ENCODE assay signal across 16 cellular contexts in genomic region chr6:141394125-141394536, GRCh38.
A peak's percentile ranks its signal among the peaks of the same experiment; 100 is the strongest.
DNase-seq lines count a peak whose midpoint lies in the region; ATAC-seq, FAIRE-seq and TF ChIP-seq lines count a peak whose summit lies in the region.
"Had no signal": no experiment of that assay in that cellular context is flagged by ENCODE, and none has a peak within 500 bp of the region (broad histone marks: within the 10 kb centered on the region; RNA-seq: fewer than 3 reads in every experiment).

No MANE protein-coding gene starts in this region.

- H3K9me3 ChIP-seq in SK-N-SH (no peaks in the 10 kb centered on the region), HepG2 (ENCODE audit: low read length) (no peaks in the 10 kb centered on the region)
- H3K9me3 ChIP-seq: BLaER1 had no signal

- H3K4me3 ChIP-seq in SK-N-SH (ENCODE audit: low read depth in 2 of 2, low read length in 1 of 2) (no peak overlapping the region), HepG2 (replicated peaks in 1 of 3; ENCODE audit: insufficient read depth in 1 of 3, low read depth in 2 of 3, low read length in 3 of 3) (peak overlapping the region; percentile 11 to 66 (median 31); a peak in 4 of 6 replicates)
- H3K4me3 ChIP-seq: BLaER1 had no signal

- ATAC-seq in SK-N-SH treated with all-trans-retinoic acid at 6 μM for 48 hours: no peak
- ATAC-seq in HepG2: peak; percentile 38
- ATAC-seq in stimulated activated effector memory CD8-positive, alpha-beta T cell treated with anti-CD3 and anti-CD28 coated beads, Interleukin-12 subunit alpha, Interleukin-12 subunit beta, amount 100 ng/mL, for 72 hours: peak; percentile 16
- no peak for ATAC-seq in GM18858 (IDR thresholded peaks at IDR 0.05; ENCODE audit: unreplicated experiment)
- ATAC-seq in HG02840 (IDR thresholded peaks at IDR 0.05; ENCODE audit: low FRiP score, unreplicated experiment): no peak

- no peaks in the 10 kb centered on the region for H3K9me2 ChIP-seq in SK-N-SH

- CTCF ChIA-PET in SK-N-SH (lab: Yijun Ruan, JAX): no interaction called here
- CTCF ChIA-PET in HepG2 (lab: Yijun Ruan, JAX; ENCODE audit: low intra/inter-chr PET ratio, low total read pairs): no interaction called here

- no peak overlapping the region for H3K27ac ChIP-seq in SK-N-SH (ENCODE audit: low read depth in 2 of 2, low read length in 1 of 2)
- H3K27ac ChIP-seq in HepG2 (ENCODE audit: extremely low read length, insufficient read depth, low read length): no peak overlapping the region
- H3K27ac ChIP-seq: 22Rv1, BLaER1, HL-60 had no signal

- no peak overlapping the region for H3K4me3 Mint-ChIP-seq in stimulated activated effector memory CD8-positive, alpha-beta T cell treated with anti-CD3 and anti-CD28 coated beads, Interleukin-12 subunit alpha, Interleukin-12 subunit beta, amount 100 ng/mL, for 72 hours
- H3K4me3 Mint-ChIP-seq: CD4-positive, CD25-positive, alpha-beta regulatory T cell; HFFc6 had no signal

- H3K9me3 Mint-ChIP-seq in stimulated activated effector memory CD8-positive, alpha-beta T cell treated with anti-CD3 and anti-CD28 coated beads, Interleukin-12 subunit alpha, Interleukin-12 subunit beta, amount 100 ng/mL, for 72 hours: no peaks in the 10 kb centered on the region
- H3K9me3 Mint-ChIP-seq: HFFc6 had no signal

- TF ChIP-seq POLR2A in HepG2 (IDR thresholded peaks at IDR 0.05; ENCODE audit: insufficient read depth in 1 of 2, low read depth in 2 of 2, low read length in 2 of 2): no peak

- H4K20me1 ChIP-seq in SK-N-SH (ENCODE audit: insufficient read depth) (no peaks in the 10 kb centered on the region), HepG2 (ENCODE audit: insufficient read depth, low read length) (no peaks in the 10 kb centered on the region)
- H4K20me1 ChIP-seq: BLaER1 had no signal

- FAIRE-seq in HepG2 (lab: Jason Lieb, UNC): no peak

- H3K4me1 ChIP-seq in SK-N-SH (ENCODE audit: control insufficient read depth in 1 of 2, insufficient read depth in 2 of 2, low read depth in 1 of 2, low read length in 1 of 2) (no peaks in the 10 kb centered on the region), HepG2 (ENCODE audit: insufficient read depth, low read length) (no peaks in the 10 kb centered on the region)
- H3K4me1 ChIP-seq: BLaER1 had no signal

- H3K4me1 Mint-ChIP-seq in stimulated activated effector memory CD8-positive, alpha-beta T cell treated with anti-CD3 and anti-CD28 coated beads, Interleukin-12 subunit alpha, Interleukin-12 subunit beta, amount 100 ng/mL, for 72 hours: no peaks in the 10 kb centered on the region

- TF ChIP-seq RAD21 in SK-N-SH (IDR thresholded peaks at IDR 0.05; ENCODE audit: low read length) (no peak), HepG2 (CRISPR knock-in tag; IDR thresholded peaks at IDR 0.05) (no peak)

- TF ChIP-seq EP300 in SK-N-SH (IDR thresholded peaks at IDR 0.05; ENCODE audit: borderline replicate concordance in 1 of 2, low read depth in 1 of 2, low read length in 1 of 2) (no peak), HepG2 (IDR thresholded peaks at IDR 0.05; ENCODE audit: low read depth in 2 of 2, low read length in 2 of 2) (no peak), HepG2 (CRISPR knock-in tag; IDR thresholded peaks at IDR 0.05; ENCODE audit: borderline replicate concordance) (no peak)

- intact Hi-C loops in HepG2 (cut with micrococcal nuclease; ENCODE audit: unreplicated experiment): no loop called here

- H3K27ac Mint-ChIP-seq in stimulated activated effector memory CD8-positive, alpha-beta T cell treated with anti-CD3 and anti-CD28 coated beads, Interleukin-12 subunit alpha, Interleukin-12 subunit beta, amount 100 ng/mL, for 72 hours: no peak overlapping the region
- H3K27ac Mint-ChIP-seq: CD4-positive, CD25-positive, alpha-beta regulatory T cell; HFFc6 had no signal

- TF ChIP-seq CTCF in SK-N-SH (IDR thresholded peaks at IDR 0.05) (no peak), HepG2 (CRISPR knock-in tag; IDR thresholded peaks at IDR 0.05) (no peak)

- H3F3A ChIP-seq in SK-N-SH (replicated peaks; ENCODE audit: insufficient read depth): no peaks in the 10 kb centered on the region

- no peaks in the 10 kb centered on the region for H3K36me3 ChIP-seq in SK-N-SH (replicated peaks in 1 of 2; ENCODE audit: control insufficient read depth in 1 of 2, insufficient read depth in 2 of 2, low read length in 1 of 2)
- no peaks in the 10 kb centered on the region for H3K36me3 ChIP-seq in HepG2 (replicated peaks in 1 of 2; ENCODE audit: control insufficient read depth in 1 of 2, insufficient read depth in 2 of 2, low read length in 2 of 2)
- H3K36me3 ChIP-seq: BLaER1 had no signal

- in situ Hi-C loops in HepG2 (cut with HindIII; ENCODE audit: extremely low pct_ligation_motif_present, low pct_unique_long_range_greater_than_20kb): no loop called here

- no peaks in the 10 kb centered on the region for H3K79me2 ChIP-seq in SK-N-SH (ENCODE audit: insufficient read depth)
- H3K79me2 ChIP-seq in HepG2 (ENCODE audit: insufficient read depth, low read length): no peaks in the 10 kb centered on the region

- no peaks in the 10 kb centered on the region for H3K36me3 Mint-ChIP-seq in stimulated activated effector memory CD8-positive, alpha-beta T cell treated with anti-CD3 and anti-CD28 coated beads, Interleukin-12 subunit alpha, Interleukin-12 subunit beta, amount 100 ng/mL, for 72 hours
- H3K36me3 Mint-ChIP-seq: CD4-positive, CD25-positive, alpha-beta regulatory T cell had no signal

- H3K27me3 ChIP-seq in SK-N-SH (ENCODE audit: insufficient read depth): no peaks in the 10 kb centered on the region
- H3K27me3 ChIP-seq in HepG2 (ENCODE audit: control insufficient read depth in 1 of 2, insufficient read depth in 2 of 2, low read length in 2 of 2): no peaks in the 10 kb centered on the region; a peak in 1 of 5 replicates
- H3K27me3 ChIP-seq: BLaER1 had no signal

- H2AFZ ChIP-seq in SK-N-SH (ENCODE audit: low read depth) (no peak overlapping the region), HepG2 (ENCODE audit: low read length) (no peak overlapping the region)

- WGBS in SK-N-SH (ENCODE audit: low lambda C conversion rate): 26% methylated on average over 4 of the region's 8 CpGs
- WGBS in HepG2 (ENCODE audit: low lambda C conversion rate): 21% methylated on average over 3 of the region's 8 CpGs

- POLR2A ChIA-PET in SK-N-SH (lab: Yijun Ruan, JAX): no interaction called here
- POLR2A ChIA-PET in HepG2 (lab: Yijun Ruan, JAX): no interaction called here

- H3K4me2 ChIP-seq in SK-N-SH: no peak overlapping the region
- peak overlapping the region; percentile 71 for H3K4me2 ChIP-seq in HepG2 (ENCODE audit: low read depth, low read length)
- H3K4me2 ChIP-seq: BLaER1 had no signal

- no peak overlapping the region for H3K9ac ChIP-seq in SK-N-SH
- no peak overlapping the region for H3K9ac ChIP-seq in HepG2 (ENCODE audit: insufficient read depth, low read depth, low read length)
- H3K9ac ChIP-seq: BLaER1 had no signal

- BruUV-seq in HepG2 (replicated peaks; lab: Mats Ljungman, UMichigan): no TSS peak

- DNase-seq in SK-N-SH (peak; percentile 5), HepG2 (ENCODE audit: low spot score) (no peak), NK-92 (lab: John Stamatoyannopoulos, UW; ENCODE audit: unreplicated experiment) (no peak)
- DNase-seq in stimulated activated effector memory CD8-positive, alpha-beta T cell treated with anti-CD3 and anti-CD28 coated beads, Interleukin-12 subunit alpha, Interleukin-12 subunit beta, amount 100 ng/mL, for 72 hours (ENCODE audit: low spot score in 2 of 2): no peak
- DNase-seq: AML-193; CD4-positive, CD25-positive, alpha-beta regulatory T cell; DMS53; GF-D8; HCEC 1CT; HFFc6 had no signal

TF ChIP-seq in SK-N-SH, 30 proteins besides CTCF, POLR2A, EP300 and RAD21:
- no peak for TF ChIP-seq FOSL2 (IDR thresholded peaks at IDR 0.05; ENCODE audit: borderline replicate concordance, low read depth)
- no peak for TF ChIP-seq GATA2 (CRISPR knock-in tag; IDR thresholded peaks at IDR 0.05)

TF ChIP-seq in SK-N-SH treated with all-trans-retinoic acid at 6 μM for 48 hours, 23 proteins besides CTCF, POLR2A, EP300 and RAD21 (continues in another document):
- TF ChIP-seq PATZ1 (CRISPR knock-in tag; IDR thresholded peaks at IDR 0.05; ENCODE audit: borderline replicate concordance) (no peak), ZNF565 (CRISPR knock-in tag; conservative IDR thresholded peaks at IDR 0.05; ENCODE audit: low read depth) (no peak), ISL1 (CRISPR knock-in tag; IDR thresholded peaks at IDR 0.05) (no peak), OSR1 (CRISPR knock-in tag; IDR thresholded peaks at IDR 0.05) (no peak), ZFP30 (CRISPR knock-in tag; IDR thresholded peaks at IDR 0.05) (no peak)

TF ChIP-seq in HepG2, 621 proteins besides CTCF, POLR2A, EP300 and RAD21 (continues in another document):
- TF ChIP-seq PCBP1 (IDR thresholded peaks at IDR 0.05; ENCODE audit: borderline replicate concordance, low read depth, low read length): no peak
- TF ChIP-seq KDM5B (CRISPR knock-in tag; IDR thresholded peaks at IDR 0.05; ENCODE audit: borderline replicate concordance): 0 out of 2 replicates have a peak, but pooled peaks have one; percentile 5
- TF ChIP-seq ZNF574 (CRISPR knock-in tag; IDR thresholded peaks at IDR 0.05): peak; percentile 2; the same call in 1 of the 2 replicates
- TF ChIP-seq, protein P1, sequence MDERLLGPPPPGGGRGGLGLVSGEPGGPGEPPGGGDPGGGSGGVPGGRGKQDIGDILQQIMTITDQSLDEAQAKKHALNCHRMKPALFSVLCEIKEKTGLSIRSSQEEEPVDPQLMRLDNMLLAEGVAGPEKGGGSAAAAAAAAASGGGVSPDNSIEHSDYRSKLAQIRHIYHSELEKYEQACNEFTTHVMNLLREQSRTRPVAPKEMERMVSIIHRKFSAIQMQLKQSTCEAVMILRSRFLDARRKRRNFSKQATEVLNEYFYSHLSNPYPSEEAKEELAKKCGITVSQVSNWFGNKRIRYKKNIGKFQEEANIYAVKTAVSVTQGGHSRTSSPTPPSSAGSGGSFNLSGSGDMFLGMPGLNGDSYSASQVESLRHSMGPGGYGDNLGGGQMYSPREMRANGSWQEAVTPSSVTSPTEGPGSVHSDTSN (CRISPR knock-in tag; IDR thresholded peaks at IDR 0.05): no peak

Comparison
In these comparisons a context has a peak if more than half of its experiments do, and no peak if none do; other contexts are left out.
1. H3K4me3 ChIP-seq: peak in HepG2 (3 of 3); none in SK-N-SH (0 of 2).
2. ATAC-seq: peak in HepG2 (single experiment) and stimulated activated effector memory CD8-positive, alpha-beta T cell treated with anti-CD3 and anti-CD28 coated beads, Interleukin-12 subunit alpha, Interleukin-12 subunit beta, amount 100 ng/mL, for 72 hours (single experiment); none in SK-N-SH treated with all-trans-retinoic acid at 6 μM for 48 hours (single experiment), GM18858 (single experiment) and HG02840 (single experiment).